In the genomic region with DNA sequence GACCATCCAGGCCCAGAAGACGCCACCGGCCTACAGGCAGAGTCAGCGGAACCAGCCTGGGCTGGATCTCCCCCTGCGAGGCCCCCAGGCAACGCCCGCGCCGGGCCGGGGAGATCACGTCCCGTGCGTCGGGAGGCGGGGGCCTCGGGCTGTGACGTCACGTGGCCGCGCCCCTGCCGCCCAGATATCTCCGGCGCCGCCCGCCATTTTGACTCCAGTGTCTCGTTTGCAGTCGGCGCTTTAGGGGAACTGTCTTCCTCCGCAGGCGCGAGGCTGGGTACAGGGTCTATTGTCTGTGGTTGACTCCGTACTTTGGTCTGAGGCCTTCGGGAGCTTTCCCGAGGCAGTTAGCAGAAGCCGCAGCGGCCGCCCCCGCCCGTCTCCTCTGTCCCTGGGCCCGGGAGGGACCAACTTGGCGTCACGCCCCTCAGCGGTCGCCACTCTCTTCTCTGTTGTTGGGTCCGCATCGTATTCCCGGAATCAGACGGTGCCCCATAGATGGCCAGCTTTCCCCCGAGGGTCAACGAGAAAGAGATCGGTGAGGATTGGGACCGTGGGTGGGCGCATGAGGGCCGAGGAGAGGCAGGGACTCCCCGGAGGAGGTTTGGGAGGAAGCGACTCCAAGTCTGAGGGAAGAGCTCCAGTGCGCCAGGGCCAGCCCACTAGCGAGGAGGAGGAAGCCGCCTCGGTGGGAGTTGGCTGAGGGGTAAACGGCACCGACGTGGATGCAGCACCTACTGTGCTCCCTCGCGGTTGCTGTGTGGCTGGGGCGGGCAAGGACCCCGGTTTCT, we compare ENCODE assay signal across 1 cellular context.
TF ChIP-seq lines count a peak whose summit lies in the region.

A gene with protein sequence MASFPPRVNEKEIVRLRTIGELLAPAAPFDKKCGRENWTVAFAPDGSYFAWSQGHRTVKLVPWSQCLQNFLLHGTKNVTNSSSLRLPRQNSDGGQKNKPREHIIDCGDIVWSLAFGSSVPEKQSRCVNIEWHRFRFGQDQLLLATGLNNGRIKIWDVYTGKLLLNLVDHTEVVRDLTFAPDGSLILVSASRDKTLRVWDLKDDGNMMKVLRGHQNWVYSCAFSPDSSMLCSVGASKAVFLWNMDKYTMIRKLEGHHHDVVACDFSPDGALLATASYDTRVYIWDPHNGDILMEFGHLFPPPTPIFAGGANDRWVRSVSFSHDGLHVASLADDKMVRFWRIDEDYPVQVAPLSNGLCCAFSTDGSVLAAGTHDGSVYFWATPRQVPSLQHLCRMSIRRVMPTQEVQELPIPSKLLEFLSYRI (plus strand): TSS at position 217 of the 791 bp plus-strand sequence. CDS start 282 bp downstream, at position 499.

TF ChIP-seq in H1, 55 proteins besides CTCF, POLR2A, EP300 and RAD21 (continues in another document):
- TF ChIP-seq BRCA1 (IDR thresholded peaks at IDR 0.05; ENCODE audit: low read depth, low read length) (no peak), SUZ12 (IDR thresholded peaks at IDR 0.05; ENCODE audit: low read length) (no peak), CHD2 (IDR thresholded peaks at IDR 0.05; ENCODE audit: low read length) (peak; percentile 19; the same call in 1 of the 2 replicates), POLR2AphosphoS5 (IDR thresholded peaks at IDR 0.05; ENCODE audit: low read depth, low read length) (peak; percentile 97; the same call in 1 of the 2 replicates), MAFK (IDR thresholded peaks at IDR 0.05; ENCODE audit: low read depth, low read length) (no peak), CEBPB (IDR thresholded peaks at IDR 0.05; ENCODE audit: low read depth, low read length) (no peak), BACH1 (IDR thresholded peaks at IDR 0.05; ENCODE audit: low read length) (no peak), CREB1 (IDR thresholded peaks at IDR 0.05) (peak; percentile 93), EZH2 (IDR thresholded peaks at IDR 0.05; ENCODE audit: low read depth, low read length, severe bottlenecking) (no peak), CBX5 (IDR thresholded peaks at IDR 0.05; ENCODE audit: low read depth, low read length) (no peak), TBP (IDR thresholded peaks at IDR 0.05; ENCODE audit: low read depth, low read length) (peak; percentile 97), SIN3A (conservative IDR thresholded peaks at IDR 0.05 in 1 of 2, IDR thresholded peaks at IDR 0.05 in 1 of 2; ENCODE audit: low read depth in 1 of 2, low read length in 2 of 2) (peak; percentile 65 to 73; a peak in 2 of 4 replicates), SIRT6 (IDR thresholded peaks at IDR 0.05; ENCODE audit: low read length) (no peak), HDAC2 (IDR thresholded peaks at IDR 0.05; ENCODE audit: borderline replicate concordance in 1 of 2, low read depth in 2 of 2, low read length in 2 of 2) (no peak), CTBP2 (IDR thresholded peaks at IDR 0.05; ENCODE audit: borderline replicate concordance, insufficient read depth, insufficient read length, low read length) (no peak), RFX5 (IDR thresholded peaks at IDR 0.05; ENCODE audit: borderline replicate concordance, low read depth, low read length) (no peak), SP2 (IDR thresholded peaks at IDR 0.05; ENCODE audit: low read length) (no peak), KDM4A (IDR thresholded peaks at IDR 0.05; ENCODE audit: low read depth, low read length, severe bottlenecking) (no peak), KDM5A (IDR thresholded peaks at IDR 0.05; ENCODE audit: low read length) (no peak), SRF (IDR thresholded peaks at IDR 0.05; ENCODE audit: low read depth, low read length) (no peak), SP1 (IDR thresholded peaks at IDR 0.05; ENCODE audit: low read depth, low read length) (no peak; the same call in 1 of the 2 replicates), CHD1 (IDR thresholded peaks at IDR 0.05; ENCODE audit: low read depth, low read length) (no peak; the same call in 1 of the 2 replicates), TAF1 (IDR thresholded peaks at IDR 0.05; ENCODE audit: low read depth, low read length) (peak; percentile 99), KDM1A (IDR thresholded peaks at IDR 0.05; ENCODE audit: borderline replicate concordance, low read length) (no peak), SIX5 (IDR thresholded peaks at IDR 0.05; ENCODE audit: low read depth, low read length) (no peak), JUND (IDR thresholded peaks at IDR 0.05; ENCODE audit: low read length) (no peak; the same call in 1 of the 2 replicates), NRF1 (IDR thresholded peaks at IDR 0.05; ENCODE audit: low read depth, low read length) (no peak; the same call in 1 of the 2 replicates), NANOG (IDR thresholded peaks at IDR 0.05; ENCODE audit: insufficient read depth, low read depth, low read length, poor library complexity, severe bottlenecking) (no peak), EGR1 (IDR thresholded peaks at IDR 0.05; ENCODE audit: borderline replicate concordance, low read depth, low read length) (no peak), FOSL1 (IDR thresholded peaks at IDR 0.05; ENCODE audit: insufficient read depth, low read depth, low read length) (no peak), RXRA (IDR thresholded peaks at IDR 0.05; ENCODE audit: insufficient read depth, low read depth, low read length) (no peak), GTF2F1 (IDR thresholded peaks at IDR 0.05; ENCODE audit: borderline replicate concordance, low read depth, low read length) (peak; percentile 90; the same call in 1 of the 2 replicates), RNF2 (IDR thresholded peaks at IDR 0.05; ENCODE audit: borderline replicate concordance, low read depth, low read length, missing control alignments, poor library complexity, severe bottlenecking) (no peak), TCF12 (IDR thresholded peaks at IDR 0.05; ENCODE audit: low read depth, low read length) (no peak), BCL11A (IDR thresholded peaks at IDR 0.05; ENCODE audit: low read depth in 2 of 2, low read length in 2 of 2) (no peak), SP4 (IDR thresholded peaks at IDR 0.05; ENCODE audit: low read length) (no peak), CBX8 (IDR thresholded peaks at IDR 0.05; ENCODE audit: borderline replicate concordance, low read depth, low read length) (no peak), GABPA (IDR thresholded peaks at IDR 0.05; ENCODE audit: borderline replicate concordance, insufficient read depth, low read length) (no peak), POU5F1 (IDR thresholded peaks at IDR 0.05; ENCODE audit: low read depth, low read length) (no peak), TAF7 (optimal IDR thresholded peaks at IDR 0.05; ENCODE audit: borderline replicate concordance, low read depth, low read length) (peak; percentile 98), PHF8 (conservative IDR thresholded peaks at IDR 0.05; ENCODE audit: low read depth, low read length) (peak; percentile 93), JUN (IDR thresholded peaks at IDR 0.05; ENCODE audit: low read depth, low read length) (no peak), ZNF274 (IDR thresholded peaks at IDR 0.05; ENCODE audit: borderline replicate concordance, extremely low read depth, low read length) (no peak), ASH2L (IDR thresholded peaks at IDR 0.05; ENCODE audit: low read length) (peak; percentile 93), TEAD4 (IDR thresholded peaks at IDR 0.05; ENCODE audit: low read depth, low read length) (no peak)
- TF ChIP-seq, protein P1, sequence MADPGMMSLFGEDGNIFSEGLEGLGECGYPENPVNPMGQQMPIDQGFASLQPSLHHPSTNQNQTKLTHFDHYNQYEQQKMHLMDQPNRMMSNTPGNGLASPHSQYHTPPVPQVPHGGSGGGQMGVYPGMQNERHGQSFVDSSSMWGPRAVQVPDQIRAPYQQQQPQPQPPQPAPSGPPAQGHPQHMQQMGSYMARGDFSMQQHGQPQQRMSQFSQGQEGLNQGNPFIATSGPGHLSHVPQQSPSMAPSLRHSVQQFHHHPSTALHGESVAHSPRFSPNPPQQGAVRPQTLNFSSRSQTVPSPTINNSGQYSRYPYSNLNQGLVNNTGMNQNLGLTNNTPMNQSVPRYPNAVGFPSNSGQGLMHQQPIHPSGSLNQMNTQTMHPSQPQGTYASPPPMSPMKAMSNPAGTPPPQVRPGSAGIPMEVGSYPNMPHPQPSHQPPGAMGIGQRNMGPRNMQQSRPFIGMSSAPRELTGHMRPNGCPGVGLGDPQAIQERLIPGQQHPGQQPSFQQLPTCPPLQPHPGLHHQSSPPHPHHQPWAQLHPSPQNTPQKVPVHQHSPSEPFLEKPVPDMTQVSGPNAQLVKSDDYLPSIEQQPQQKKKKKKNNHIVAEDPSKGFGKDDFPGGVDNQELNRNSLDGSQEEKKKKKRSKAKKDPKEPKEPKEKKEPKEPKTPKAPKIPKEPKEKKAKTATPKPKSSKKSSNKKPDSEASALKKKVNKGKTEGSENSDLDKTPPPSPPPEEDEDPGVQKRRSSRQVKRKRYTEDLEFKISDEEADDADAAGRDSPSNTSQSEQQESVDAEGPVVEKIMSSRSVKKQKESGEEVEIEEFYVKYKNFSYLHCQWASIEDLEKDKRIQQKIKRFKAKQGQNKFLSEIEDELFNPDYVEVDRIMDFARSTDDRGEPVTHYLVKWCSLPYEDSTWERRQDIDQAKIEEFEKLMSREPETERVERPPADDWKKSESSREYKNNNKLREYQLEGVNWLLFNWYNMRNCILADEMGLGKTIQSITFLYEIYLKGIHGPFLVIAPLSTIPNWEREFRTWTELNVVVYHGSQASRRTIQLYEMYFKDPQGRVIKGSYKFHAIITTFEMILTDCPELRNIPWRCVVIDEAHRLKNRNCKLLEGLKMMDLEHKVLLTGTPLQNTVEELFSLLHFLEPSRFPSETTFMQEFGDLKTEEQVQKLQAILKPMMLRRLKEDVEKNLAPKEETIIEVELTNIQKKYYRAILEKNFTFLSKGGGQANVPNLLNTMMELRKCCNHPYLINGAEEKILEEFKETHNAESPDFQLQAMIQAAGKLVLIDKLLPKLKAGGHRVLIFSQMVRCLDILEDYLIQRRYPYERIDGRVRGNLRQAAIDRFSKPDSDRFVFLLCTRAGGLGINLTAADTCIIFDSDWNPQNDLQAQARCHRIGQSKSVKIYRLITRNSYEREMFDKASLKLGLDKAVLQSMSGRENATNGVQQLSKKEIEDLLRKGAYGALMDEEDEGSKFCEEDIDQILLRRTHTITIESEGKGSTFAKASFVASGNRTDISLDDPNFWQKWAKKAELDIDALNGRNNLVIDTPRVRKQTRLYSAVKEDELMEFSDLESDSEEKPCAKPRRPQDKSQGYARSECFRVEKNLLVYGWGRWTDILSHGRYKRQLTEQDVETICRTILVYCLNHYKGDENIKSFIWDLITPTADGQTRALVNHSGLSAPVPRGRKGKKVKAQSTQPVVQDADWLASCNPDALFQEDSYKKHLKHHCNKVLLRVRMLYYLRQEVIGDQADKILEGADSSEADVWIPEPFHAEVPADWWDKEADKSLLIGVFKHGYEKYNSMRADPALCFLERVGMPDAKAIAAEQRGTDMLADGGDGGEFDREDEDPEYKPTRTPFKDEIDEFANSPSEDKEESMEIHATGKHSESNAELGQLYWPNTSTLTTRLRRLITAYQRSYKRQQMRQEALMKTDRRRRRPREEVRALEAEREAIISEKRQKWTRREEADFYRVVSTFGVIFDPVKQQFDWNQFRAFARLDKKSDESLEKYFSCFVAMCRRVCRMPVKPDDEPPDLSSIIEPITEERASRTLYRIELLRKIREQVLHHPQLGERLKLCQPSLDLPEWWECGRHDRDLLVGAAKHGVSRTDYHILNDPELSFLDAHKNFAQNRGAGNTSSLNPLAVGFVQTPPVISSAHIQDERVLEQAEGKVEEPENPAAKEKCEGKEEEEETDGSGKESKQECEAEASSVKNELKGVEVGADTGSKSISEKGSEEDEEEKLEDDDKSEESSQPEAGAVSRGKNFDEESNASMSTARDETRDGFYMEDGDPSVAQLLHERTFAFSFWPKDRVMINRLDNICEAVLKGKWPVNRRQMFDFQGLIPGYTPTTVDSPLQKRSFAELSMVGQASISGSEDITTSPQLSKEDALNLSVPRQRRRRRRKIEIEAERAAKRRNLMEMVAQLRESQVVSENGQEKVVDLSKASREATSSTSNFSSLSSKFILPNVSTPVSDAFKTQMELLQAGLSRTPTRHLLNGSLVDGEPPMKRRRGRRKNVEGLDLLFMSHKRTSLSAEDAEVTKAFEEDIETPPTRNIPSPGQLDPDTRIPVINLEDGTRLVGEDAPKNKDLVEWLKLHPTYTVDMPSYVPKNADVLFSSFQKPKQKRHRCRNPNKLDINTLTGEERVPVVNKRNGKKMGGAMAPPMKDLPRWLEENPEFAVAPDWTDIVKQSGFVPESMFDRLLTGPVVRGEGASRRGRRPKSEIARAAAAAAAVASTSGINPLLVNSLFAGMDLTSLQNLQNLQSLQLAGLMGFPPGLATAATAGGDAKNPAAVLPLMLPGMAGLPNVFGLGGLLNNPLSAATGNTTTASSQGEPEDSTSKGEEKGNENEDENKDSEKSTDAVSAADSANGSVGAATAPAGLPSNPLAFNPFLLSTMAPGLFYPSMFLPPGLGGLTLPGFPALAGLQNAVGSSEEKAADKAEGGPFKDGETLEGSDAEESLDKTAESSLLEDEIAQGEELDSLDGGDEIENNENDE (IDR thresholded peaks at IDR 0.05; ENCODE audit: insufficient replicate concordance, low read length) = no peak
- TF ChIP-seq, protein P2, sequence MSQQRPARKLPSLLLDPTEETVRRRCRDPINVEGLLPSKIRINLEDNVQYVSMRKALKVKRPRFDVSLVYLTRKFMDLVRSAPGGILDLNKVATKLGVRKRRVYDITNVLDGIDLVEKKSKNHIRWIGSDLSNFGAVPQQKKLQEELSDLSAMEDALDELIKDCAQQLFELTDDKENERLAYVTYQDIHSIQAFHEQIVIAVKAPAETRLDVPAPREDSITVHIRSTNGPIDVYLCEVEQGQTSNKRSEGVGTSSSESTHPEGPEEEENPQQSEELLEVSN (IDR thresholded peaks at IDR 0.05) = no peak
- TF ChIP-seq, protein P3, sequence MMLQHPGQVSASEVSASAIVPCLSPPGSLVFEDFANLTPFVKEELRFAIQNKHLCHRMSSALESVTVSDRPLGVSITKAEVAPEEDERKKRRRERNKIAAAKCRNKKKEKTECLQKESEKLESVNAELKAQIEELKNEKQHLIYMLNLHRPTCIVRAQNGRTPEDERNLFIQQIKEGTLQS (IDR thresholded peaks at IDR 0.05; ENCODE audit: insufficient read depth, low read depth, low read length) = no peak
- TF ChIP-seq, protein P4, sequence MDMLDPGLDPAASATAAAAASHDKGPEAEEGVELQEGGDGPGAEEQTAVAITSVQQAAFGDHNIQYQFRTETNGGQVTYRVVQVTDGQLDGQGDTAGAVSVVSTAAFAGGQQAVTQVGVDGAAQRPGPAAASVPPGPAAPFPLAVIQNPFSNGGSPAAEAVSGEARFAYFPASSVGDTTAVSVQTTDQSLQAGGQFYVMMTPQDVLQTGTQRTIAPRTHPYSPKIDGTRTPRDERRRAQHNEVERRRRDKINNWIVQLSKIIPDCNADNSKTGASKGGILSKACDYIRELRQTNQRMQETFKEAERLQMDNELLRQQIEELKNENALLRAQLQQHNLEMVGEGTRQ (IDR thresholded peaks at IDR 0.05; ENCODE audit: low read length) = peak; percentile 68
- TF ChIP-seq, protein P5, sequence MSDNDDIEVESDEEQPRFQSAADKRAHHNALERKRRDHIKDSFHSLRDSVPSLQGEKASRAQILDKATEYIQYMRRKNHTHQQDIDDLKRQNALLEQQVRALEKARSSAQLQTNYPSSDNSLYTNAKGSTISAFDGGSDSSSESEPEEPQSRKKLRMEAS (IDR thresholded peaks at IDR 0.05) = 0 out of 2 replicates have a peak, but pooled peaks have one; percentile 34
- TF ChIP-seq, protein P6, sequence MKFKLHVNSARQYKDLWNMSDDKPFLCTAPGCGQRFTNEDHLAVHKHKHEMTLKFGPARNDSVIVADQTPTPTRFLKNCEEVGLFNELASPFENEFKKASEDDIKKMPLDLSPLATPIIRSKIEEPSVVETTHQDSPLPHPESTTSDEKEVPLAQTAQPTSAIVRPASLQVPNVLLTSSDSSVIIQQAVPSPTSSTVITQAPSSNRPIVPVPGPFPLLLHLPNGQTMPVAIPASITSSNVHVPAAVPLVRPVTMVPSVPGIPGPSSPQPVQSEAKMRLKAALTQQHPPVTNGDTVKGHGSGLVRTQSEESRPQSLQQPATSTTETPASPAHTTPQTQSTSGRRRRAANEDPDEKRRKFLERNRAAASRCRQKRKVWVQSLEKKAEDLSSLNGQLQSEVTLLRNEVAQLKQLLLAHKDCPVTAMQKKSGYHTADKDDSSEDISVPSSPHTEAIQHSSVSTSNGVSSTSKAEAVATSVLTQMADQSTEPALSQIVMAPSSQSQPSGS (IDR thresholded peaks at IDR 0.05; ENCODE audit: low read length) = no peak
